Comparison of ENCODE assay signal across 1 cellular context in the genomic region with DNA sequence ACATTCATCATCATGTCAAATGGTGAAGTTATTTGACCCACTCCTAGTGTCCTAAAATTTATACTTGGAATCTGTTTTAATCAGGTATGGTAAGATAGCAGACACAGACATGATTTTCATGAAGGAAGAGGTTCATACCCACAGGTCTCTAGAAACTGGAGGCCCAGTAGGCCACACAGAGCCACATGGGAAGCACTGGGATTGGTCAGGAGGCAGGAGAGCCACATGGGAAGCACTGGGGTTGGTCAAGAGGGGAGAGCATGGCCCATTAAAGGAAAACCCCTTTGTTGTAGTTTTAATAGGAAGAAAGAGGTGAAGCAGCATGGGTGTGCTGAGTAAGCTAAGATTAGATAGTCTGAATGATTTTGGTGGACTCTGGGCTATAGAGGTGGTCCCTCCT.
TF ChIP-seq lines count a peak whose summit lies in the region.

No MANE protein-coding gene starts in this region.

TF ChIP-seq in HCT116, 20 proteins besides CTCF, POLR2A, EP300 and RAD21 (continued from another document):
- TF ChIP-seq, protein P1, sequence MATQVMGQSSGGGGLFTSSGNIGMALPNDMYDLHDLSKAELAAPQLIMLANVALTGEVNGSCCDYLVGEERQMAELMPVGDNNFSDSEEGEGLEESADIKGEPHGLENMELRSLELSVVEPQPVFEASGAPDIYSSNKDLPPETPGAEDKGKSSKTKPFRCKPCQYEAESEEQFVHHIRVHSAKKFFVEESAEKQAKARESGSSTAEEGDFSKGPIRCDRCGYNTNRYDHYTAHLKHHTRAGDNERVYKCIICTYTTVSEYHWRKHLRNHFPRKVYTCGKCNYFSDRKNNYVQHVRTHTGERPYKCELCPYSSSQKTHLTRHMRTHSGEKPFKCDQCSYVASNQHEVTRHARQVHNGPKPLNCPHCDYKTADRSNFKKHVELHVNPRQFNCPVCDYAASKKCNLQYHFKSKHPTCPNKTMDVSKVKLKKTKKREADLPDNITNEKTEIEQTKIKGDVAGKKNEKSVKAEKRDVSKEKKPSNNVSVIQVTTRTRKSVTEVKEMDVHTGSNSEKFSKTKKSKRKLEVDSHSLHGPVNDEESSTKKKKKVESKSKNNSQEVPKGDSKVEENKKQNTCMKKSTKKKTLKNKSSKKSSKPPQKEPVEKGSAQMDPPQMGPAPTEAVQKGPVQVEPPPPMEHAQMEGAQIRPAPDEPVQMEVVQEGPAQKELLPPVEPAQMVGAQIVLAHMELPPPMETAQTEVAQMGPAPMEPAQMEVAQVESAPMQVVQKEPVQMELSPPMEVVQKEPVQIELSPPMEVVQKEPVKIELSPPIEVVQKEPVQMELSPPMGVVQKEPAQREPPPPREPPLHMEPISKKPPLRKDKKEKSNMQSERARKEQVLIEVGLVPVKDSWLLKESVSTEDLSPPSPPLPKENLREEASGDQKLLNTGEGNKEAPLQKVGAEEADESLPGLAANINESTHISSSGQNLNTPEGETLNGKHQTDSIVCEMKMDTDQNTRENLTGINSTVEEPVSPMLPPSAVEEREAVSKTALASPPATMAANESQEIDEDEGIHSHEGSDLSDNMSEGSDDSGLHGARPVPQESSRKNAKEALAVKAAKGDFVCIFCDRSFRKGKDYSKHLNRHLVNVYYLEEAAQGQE (IDR thresholded peaks at IDR 0.05; ENCODE audit: low read depth) = no peak
- TF ChIP-seq EGR1 (IDR thresholded peaks at IDR 0.05; ENCODE audit: low read depth) (no peak), SIN3A (IDR thresholded peaks at IDR 0.05; ENCODE audit: low read depth) (no peak), YY1 (IDR thresholded peaks at IDR 0.05; ENCODE audit: extremely low read depth, insufficient replicate concordance, low read depth, low read length) (no peak), ZNF274 (IDR thresholded peaks at IDR 0.05; ENCODE audit: low read depth, low read length) (no peak), FOSL1 (IDR thresholded peaks at IDR 0.05; ENCODE audit: low read depth) (no peak), CEBPB (IDR thresholded peaks at IDR 0.05; ENCODE audit: low read depth) (no peak), ELF1 (IDR thresholded peaks at IDR 0.05; ENCODE audit: borderline replicate concordance, low read depth) (no peak)
- TF ChIP-seq, protein P2, sequence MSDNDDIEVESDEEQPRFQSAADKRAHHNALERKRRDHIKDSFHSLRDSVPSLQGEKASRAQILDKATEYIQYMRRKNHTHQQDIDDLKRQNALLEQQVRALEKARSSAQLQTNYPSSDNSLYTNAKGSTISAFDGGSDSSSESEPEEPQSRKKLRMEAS (IDR thresholded peaks at IDR 0.05) = no peak
